1 cellular context compared by ENCODE assay signal in genomic region chr6:125188037-125188436, GRCh38.
TF ChIP-seq lines count a peak whose summit lies in the region.

No MANE protein-coding gene starts in this region.

TF ChIP-seq in K562, 482 proteins besides CTCF, POLR2A, EP300 and RAD21 (continued from another document and continues in another):
- TF ChIP-seq, protein P1, sequence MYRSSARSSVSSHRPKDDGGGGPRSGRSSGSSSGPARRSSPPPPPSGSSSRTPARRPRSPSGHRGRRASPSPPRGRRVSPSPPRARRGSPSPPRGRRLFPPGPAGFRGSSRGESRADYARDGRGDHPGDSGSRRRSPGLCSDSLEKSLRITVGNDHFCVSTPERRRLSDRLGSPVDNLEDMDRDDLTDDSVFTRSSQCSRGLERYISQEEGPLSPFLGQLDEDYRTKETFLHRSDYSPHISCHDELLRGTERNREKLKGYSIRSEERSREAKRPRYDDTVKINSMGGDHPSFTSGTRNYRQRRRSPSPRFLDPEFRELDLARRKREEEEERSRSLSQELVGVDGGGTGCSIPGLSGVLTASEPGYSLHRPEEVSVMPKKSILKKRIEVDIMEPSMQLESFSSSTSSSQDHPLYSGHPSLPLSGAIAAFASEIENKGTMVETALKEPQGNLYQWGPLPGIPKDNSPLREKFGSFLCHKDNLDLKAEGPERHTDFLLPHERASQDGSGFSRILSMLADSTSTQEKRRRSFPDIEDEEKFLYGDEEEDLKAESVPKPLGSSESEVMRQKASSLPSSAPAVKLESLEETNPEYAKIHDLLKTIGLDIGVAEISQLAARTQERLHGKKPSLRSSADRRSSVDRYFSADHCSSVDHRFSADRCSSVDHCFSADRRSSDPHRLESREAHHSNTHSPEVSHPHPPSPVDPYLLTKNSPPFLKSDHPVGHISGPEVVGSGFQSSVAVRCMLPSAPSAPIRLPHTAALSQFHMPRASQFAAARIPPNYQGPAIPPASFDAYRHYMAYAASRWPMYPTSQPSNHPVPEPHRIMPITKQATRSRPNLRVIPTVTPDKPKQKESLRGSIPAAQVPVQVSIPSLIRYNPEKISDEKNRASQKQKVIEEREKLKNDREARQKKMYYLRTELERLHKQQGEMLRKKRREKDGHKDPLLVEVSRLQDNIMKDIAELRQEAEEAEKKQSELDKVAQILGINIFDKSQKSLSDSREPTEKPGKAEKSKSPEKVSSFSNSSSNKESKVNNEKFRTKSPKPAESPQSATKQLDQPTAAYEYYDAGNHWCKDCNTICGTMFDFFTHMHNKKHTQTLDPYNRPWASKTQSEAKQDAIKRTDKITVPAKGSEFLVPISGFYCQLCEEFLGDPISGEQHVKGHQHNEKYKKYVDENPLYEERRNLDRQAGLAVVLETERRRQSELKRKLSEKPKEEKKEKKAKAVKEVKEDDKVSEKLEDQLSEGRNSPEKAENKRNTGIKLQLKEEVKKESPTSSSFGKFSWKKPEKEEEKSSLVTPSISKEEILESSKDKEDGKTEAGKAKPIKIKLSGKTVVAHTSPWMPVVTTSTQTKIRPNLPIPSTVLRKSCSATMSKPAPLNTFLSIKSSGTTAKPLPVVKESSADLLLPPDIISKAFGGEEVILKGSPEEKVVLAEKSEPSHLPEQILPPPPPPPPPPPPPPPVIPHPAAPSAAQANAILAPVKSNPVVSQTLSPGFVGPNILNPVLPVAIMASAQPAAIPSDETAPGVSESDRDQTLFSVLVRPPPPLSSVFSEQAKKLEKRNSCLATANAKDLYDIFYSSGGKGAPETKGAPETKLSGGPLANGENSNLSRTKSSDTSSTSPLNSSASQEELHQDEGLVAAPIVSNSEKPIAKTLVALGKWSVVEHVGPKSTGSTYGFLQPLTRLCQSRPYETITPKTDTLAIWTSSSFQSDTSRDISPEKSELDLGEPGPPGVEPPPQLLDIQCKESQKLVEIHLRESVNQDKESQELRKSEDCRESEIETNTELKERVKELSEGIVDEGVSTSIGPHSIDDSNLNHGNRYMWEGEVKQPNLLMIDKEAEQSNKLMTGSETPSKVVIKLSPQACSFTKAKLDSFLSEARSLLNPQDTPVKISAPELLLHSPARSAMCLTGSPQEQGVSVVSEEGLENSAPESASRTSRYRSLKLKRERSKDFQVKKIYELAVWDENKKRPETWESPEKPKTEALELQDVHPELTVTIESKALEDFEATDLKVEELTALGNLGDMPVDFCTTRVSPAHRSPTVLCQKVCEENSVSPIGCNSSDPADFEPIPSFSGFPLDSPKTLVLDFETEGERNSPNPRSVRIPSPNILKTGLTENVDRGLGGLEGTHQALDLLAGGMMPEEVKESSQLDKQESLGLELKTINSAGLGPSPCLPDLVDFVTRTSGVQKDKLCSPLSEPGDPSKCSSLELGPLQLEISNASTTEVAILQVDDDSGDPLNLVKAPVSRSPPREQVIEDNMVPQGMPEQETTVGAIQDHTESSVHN (IDR thresholded peaks at IDR 0.05; ENCODE audit: borderline replicate concordance in 1 of 2, low read depth in 1 of 2): no peak
- TF ChIP-seq MCM5 (IDR thresholded peaks at IDR 0.05; ENCODE audit: low read depth) (no peak), MCM3 (IDR thresholded peaks at IDR 0.05) (no peak), HNRNPLL (IDR thresholded peaks at IDR 0.05; ENCODE audit: low read depth, low read length, poor library complexity, severe bottlenecking) (no peak), GTF2E2 (tag; IDR thresholded peaks at IDR 0.05) (0 out of 2 replicates have a peak, but pooled peaks have one; percentile 58), FOXK2 (conservative IDR thresholded peaks at IDR 0.05 in 1 of 2, IDR thresholded peaks at IDR 0.05 in 1 of 2; ENCODE audit: low read depth in 2 of 2) (no peak), HES1 (IDR thresholded peaks at IDR 0.05; ENCODE audit: low read depth) (no peak), SMARCA4 (IDR thresholded peaks at IDR 0.05) (peak; percentile 23; the same call in 1 of the 2 replicates), NFRKB (IDR thresholded peaks at IDR 0.05; ENCODE audit: low read depth) (no peak), ZNF77 (CRISPR knock-in tag; IDR thresholded peaks at IDR 0.05) (no peak), HDGF (IDR thresholded peaks at IDR 0.05) (no peak), ZNF586 (CRISPR knock-in tag; conservative IDR thresholded peaks at IDR 0.05) (no peak), ZNF165 (CRISPR knock-in tag; IDR thresholded peaks at IDR 0.05; ENCODE audit: borderline replicate concordance) (no peak), ETV6 (IDR thresholded peaks at IDR 0.05; ENCODE audit: borderline replicate concordance in 1 of 2, low read depth in 2 of 2, low read length in 1 of 2) (no peak), ETV6 (CRISPR knock-in tag; IDR thresholded peaks at IDR 0.05; ENCODE audit: borderline replicate concordance) (no peak), PTTG1 (tag; IDR thresholded peaks at IDR 0.05; ENCODE audit: low read depth) (no peak), KLF10 (CRISPR knock-in tag; IDR thresholded peaks at IDR 0.05) (no peak), ZNF444 (CRISPR knock-in tag; IDR thresholded peaks at IDR 0.05) (no peak), TBL1XR1 (IDR thresholded peaks at IDR 0.05; ENCODE audit: low read length in 2 of 2) (no peak), CHD4 (IDR thresholded peaks at IDR 0.05; ENCODE audit: insufficient read depth, insufficient replicate concordance, low read depth, low read length, poor library complexity, severe bottlenecking) (no peak), CUX1 (CRISPR knock-in tag; IDR thresholded peaks at IDR 0.05) (no peak), ZNF766 (CRISPR knock-in tag; conservative IDR thresholded peaks at IDR 0.05) (peak; percentile 82), NFIX (CRISPR knock-in tag; IDR thresholded peaks at IDR 0.05; ENCODE audit: low read depth) (no peak), SIN3A (IDR thresholded peaks at IDR 0.05; ENCODE audit: borderline replicate concordance in 2 of 2, control insufficient read depth in 1 of 2, low read depth in 2 of 2, low read length in 2 of 2) (no peak), FOXA3 (CRISPR knock-in tag; conservative IDR thresholded peaks at IDR 0.05 in 1 of 2, IDR thresholded peaks at IDR 0.05 in 1 of 2) (no peak)
- TF ChIP-seq, protein P2, sequence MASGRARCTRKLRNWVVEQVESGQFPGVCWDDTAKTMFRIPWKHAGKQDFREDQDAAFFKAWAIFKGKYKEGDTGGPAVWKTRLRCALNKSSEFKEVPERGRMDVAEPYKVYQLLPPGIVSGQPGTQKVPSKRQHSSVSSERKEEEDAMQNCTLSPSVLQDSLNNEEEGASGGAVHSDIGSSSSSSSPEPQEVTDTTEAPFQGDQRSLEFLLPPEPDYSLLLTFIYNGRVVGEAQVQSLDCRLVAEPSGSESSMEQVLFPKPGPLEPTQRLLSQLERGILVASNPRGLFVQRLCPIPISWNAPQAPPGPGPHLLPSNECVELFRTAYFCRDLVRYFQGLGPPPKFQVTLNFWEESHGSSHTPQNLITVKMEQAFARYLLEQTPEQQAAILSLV (tag; IDR thresholded peaks at IDR 0.05): no peak
- TF ChIP-seq, protein P3, sequence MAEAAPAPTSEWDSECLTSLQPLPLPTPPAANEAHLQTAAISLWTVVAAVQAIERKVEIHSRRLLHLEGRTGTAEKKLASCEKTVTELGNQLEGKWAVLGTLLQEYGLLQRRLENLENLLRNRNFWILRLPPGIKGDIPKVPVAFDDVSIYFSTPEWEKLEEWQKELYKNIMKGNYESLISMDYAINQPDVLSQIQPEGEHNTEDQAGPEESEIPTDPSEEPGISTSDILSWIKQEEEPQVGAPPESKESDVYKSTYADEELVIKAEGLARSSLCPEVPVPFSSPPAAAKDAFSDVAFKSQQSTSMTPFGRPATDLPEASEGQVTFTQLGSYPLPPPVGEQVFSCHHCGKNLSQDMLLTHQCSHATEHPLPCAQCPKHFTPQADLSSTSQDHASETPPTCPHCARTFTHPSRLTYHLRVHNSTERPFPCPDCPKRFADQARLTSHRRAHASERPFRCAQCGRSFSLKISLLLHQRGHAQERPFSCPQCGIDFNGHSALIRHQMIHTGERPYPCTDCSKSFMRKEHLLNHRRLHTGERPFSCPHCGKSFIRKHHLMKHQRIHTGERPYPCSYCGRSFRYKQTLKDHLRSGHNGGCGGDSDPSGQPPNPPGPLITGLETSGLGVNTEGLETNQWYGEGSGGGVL (CRISPR knock-in tag; IDR thresholded peaks at IDR 0.05): no peak
- TF ChIP-seq, protein P4, sequence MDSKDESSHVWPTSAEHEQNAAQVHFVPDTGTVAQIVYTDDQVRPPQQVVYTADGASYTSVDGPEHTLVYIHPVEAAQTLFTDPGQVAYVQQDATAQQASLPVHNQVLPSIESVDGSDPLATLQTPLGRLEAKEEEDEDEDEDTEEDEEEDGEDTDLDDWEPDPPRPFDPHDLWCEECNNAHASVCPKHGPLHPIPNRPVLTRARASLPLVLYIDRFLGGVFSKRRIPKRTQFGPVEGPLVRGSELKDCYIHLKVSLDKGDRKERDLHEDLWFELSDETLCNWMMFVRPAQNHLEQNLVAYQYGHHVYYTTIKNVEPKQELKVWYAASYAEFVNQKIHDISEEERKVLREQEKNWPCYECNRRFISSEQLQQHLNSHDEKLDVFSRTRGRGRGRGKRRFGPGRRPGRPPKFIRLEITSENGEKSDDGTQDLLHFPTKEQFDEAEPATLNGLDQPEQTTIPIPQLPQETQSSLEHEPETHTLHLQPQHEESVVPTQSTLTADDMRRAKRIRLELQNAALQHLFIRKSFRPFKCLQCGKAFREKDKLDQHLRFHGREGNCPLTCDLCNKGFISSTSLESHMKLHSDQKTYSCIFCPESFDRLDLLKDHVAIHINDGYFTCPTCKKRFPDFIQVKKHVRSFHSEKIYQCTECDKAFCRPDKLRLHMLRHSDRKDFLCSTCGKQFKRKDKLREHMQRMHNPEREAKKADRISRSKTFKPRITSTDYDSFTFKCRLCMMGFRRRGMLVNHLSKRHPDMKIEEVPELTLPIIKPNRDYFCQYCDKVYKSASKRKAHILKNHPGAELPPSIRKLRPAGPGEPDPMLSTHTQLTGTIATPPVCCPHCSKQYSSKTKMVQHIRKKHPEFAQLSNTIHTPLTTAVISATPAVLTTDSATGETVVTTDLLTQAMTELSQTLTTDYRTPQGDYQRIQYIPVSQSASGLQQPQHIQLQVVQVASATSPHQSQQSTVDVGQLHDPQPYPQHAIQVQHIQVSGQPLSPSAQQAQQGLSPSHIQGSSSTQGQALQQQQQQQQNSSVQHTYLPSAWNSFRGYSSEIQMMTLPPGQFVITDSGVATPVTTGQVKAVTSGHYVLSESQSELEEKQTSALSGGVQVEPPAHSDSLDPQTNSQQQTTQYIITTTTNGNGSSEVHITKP (IDR thresholded peaks at IDR 0.05; ENCODE audit: partially characterized antibody): peak; percentile 4
- TF ChIP-seq, protein P5, sequence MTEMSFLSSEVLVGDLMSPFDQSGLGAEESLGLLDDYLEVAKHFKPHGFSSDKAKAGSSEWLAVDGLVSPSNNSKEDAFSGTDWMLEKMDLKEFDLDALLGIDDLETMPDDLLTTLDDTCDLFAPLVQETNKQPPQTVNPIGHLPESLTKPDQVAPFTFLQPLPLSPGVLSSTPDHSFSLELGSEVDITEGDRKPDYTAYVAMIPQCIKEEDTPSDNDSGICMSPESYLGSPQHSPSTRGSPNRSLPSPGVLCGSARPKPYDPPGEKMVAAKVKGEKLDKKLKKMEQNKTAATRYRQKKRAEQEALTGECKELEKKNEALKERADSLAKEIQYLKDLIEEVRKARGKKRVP (CRISPR knock-in tag; IDR thresholded peaks at IDR 0.05): no peak
